15 cellular contexts compared by ENCODE assay signal in the genomic region with DNA sequence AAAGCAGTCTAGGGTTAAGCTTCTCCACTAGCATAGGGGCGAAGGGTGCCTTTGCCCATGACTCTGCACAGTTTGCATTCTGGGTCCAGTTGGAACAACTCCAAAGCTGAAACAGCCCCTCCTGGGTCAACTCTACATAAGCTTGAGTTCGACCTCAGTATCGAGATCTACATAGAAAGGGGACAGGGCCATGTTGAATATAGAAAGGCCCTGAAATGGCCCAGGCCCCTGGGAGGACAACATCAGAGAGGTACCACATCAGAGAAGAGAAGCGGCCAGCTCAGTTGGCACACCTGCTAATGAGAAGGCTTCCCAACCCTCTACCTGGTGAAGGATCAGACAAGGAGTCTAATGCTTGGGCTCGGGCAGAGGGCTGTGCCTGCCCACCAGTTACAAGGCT. TPM values are rescaled to one million over a fixed set of nuclear protein-coding genes. Genes with fewer than 3 reads are reported as not detected.
DNase-seq lines count a peak whose midpoint lies in the region; ATAC-seq, FAIRE-seq and TF ChIP-seq lines count a peak whose summit lies in the region.
"Had no signal": no experiment of that assay in that cellular context is flagged by ENCODE, and none has a peak within 500 bp of the region (broad histone marks: within the 10 kb centered on the region; RNA-seq: fewer than 3 reads in every experiment).

No MANE protein-coding gene starts in this region.

- 93 to 94% methylated on average over 5 of the region's 5 CpGs for WGBS in pancreas, 2 donors

- H3K4me1 ChIP-seq in osteoblast (ENCODE audit: insufficient read depth, low read length), result peaks cover 4% of the 10 kb centered on the region
- peaks cover 34 to 39% (median 38%) of the 10 kb centered on the region in 3 donors for H3K4me1 ChIP-seq in pancreas

- no peak for ATAC-seq in CD4-positive, alpha-beta T cell (ENCODE audit: poor library complexity)
- ATAC-seq in central memory CD8-positive, alpha-beta T cell (replicated peaks; ENCODE audit: extremely low read depth, poor library complexity, severe bottlenecking), result no peak
- ATAC-seq in GM19463 (IDR thresholded peaks at IDR 0.05; ENCODE audit: unreplicated experiment) (no peak), pancreas (no peak)

- H2AFZ ChIP-seq in osteoblast (ENCODE audit: low read length), result no peak overlapping the region

- no peaks in the 10 kb centered on the region for H3K79me2 ChIP-seq in osteoblast (ENCODE audit: insufficient read depth, low read length)

- H3K4me3 ChIP-seq in osteoblast (ENCODE audit: insufficient read depth, low read length), result no peak overlapping the region
- no peak overlapping the region for H3K4me3 ChIP-seq in MG63
- H3K4me3 ChIP-seq in pancreas, result peak overlapping the region in 1 of 4 donors; percentile 22

- H3K36me3 ChIP-seq in osteoblast (ENCODE audit: insufficient read depth, low read length) (no peaks in the 10 kb centered on the region), MG63 (no peaks in the 10 kb centered on the region), pancreas (peaks cover 0 to 28% (median 7%) of the 10 kb centered on the region in 3 donors)

- H3K4me2 ChIP-seq in osteoblast (ENCODE audit: insufficient read depth, low read length), result no peak overlapping the region

- H3K27ac ChIP-seq in CD4-positive, alpha-beta T cell (ENCODE audit: low read depth, low read length), result peak overlapping the region; percentile 97
- H3K27ac ChIP-seq in osteoblast (ENCODE audit: low read depth, low read length) (no peak overlapping the region), pancreas (peak overlapping the region in 2 of 4 donors; percentile 70 to 94)

- DNase-seq in CD4-positive, alpha-beta T cell, result no peak
- no peak for DNase-seq in central memory CD8-positive, alpha-beta T cell (ENCODE audit: low spot score in 2 of 2)
- DNase-seq in osteoblast (ENCODE audit: insufficient read length, low spot score, missing footprints) (peak; percentile 35), MG63 (no peak), retina (no peak), pancreas (no peak)
- DNase-seq: H7, NCI-H1417 treated with DMSO at 0.1 percent for 48 hours, NCI-H524, occipital lobe, SIG-M5 had no signal

- POLR2A ChIA-PET in CD4-positive, alpha-beta T cell (lab: Charles Lee), result interaction anchor here (0.6 to 15.0 kb wide), 10 partner anchors 9 to 466 kb away, joined by 3 to 756 read pairs (median 5); a partner anchor contains a TSS

- H3K4me1 Mint-ChIP-seq in CD4-positive, alpha-beta T cell (ENCODE audit: low read depth), result peaks cover 88% of the 10 kb centered on the region
- H3K4me1 Mint-ChIP-seq in IgD-negative memory B cell, result peaks cover 57 to 84% (median 83%) of the 10 kb centered on the region in 3 donors
- peaks cover 77% of the 10 kb centered on the region for H3K4me1 Mint-ChIP-seq in central memory CD8-positive, alpha-beta T cell

- peaks cover 79% of the 10 kb centered on the region for H3K36me3 Mint-ChIP-seq in CD4-positive, alpha-beta T cell (ENCODE audit: low read depth)
- H3K36me3 Mint-ChIP-seq in IgD-negative memory B cell, result peaks cover 10% of the 10 kb centered on the region
- H3K36me3 Mint-ChIP-seq in central memory CD8-positive, alpha-beta T cell (ENCODE audit: insufficient read depth), result peaks cover 62% of the 10 kb centered on the region

- H4K20me1 ChIP-seq in osteoblast (ENCODE audit: insufficient read depth, low read length), result no peaks in the 10 kb centered on the region

- no peak for TF ChIP-seq CTCF in CD4-positive, alpha-beta T cell (IDR thresholded peaks at IDR 0.05)
- no peak for TF ChIP-seq CTCF in osteoblast (IDR thresholded peaks at IDR 0.05; ENCODE audit: extremely low read depth, low read depth, low read length)
- no peak for TF ChIP-seq CTCF in pancreas (IDR thresholded peaks at IDR 0.05)

- FAIRE-seq in pancreas (lab: Jason Lieb, UNC), result no peak
- FAIRE-seq: frontal cortex had no signal

- no peaks in the 10 kb centered on the region for H3K9me3 ChIP-seq in CD4-positive, alpha-beta T cell (ENCODE audit: control insufficient read depth, low read length)
- H3K9me3 ChIP-seq in osteoblast (ENCODE audit: low read depth, low read length), result no peaks in the 10 kb centered on the region
- H3K9me3 ChIP-seq in MG63, result no peaks in the 10 kb centered on the region
- H3K9me3 ChIP-seq in pancreas, result no peaks in the 10 kb centered on the region

- peak overlapping the region; percentile 90 for H3K27ac Mint-ChIP-seq in CD4-positive, alpha-beta T cell
- peak overlapping the region; percentile 88 to 95 (median 90) for H3K27ac Mint-ChIP-seq in IgD-negative memory B cell
- H3K27ac Mint-ChIP-seq in central memory CD8-positive, alpha-beta T cell (ENCODE audit: low read depth), result peak overlapping the region; percentile 99

- CTCF ChIA-PET in CD4-positive, alpha-beta T cell (lab: Charles Lee), result interaction anchor here (0.6 to 8.1 kb wide), 6 partner anchors 9 to 558 kb away, joined by 3 to 135 read pairs (median 4); no protein-coding TSS in a partner anchor

- no peaks in the 10 kb centered on the region for H3K9me3 Mint-ChIP-seq in CD4-positive, alpha-beta T cell
- no peaks in the 10 kb centered on the region for H3K9me3 Mint-ChIP-seq in IgD-negative memory B cell
- H3K9me3 Mint-ChIP-seq in central memory CD8-positive, alpha-beta T cell, result no peaks in the 10 kb centered on the region

- intact Hi-C loops in CD4-positive, alpha-beta T cell (cut with DNase I, micrococcal nuclease), result loop anchor here in 1 of 2 experiments (5.0 kb wide), 3 partner anchors 33 to 558 kb away; a partner anchor contains a TSS
- intact Hi-C loops in pancreas (cut with DNase I), result no loop called here

- H3K4me3 Mint-ChIP-seq in CD4-positive, alpha-beta T cell, result peak overlapping the region; percentile 99
- H3K4me3 Mint-ChIP-seq in IgD-negative memory B cell, result peak overlapping the region; percentile 82 to 89 (median 86)
- H3K4me3 Mint-ChIP-seq in central memory CD8-positive, alpha-beta T cell, result peak overlapping the region; percentile 99

- no peaks in the 10 kb centered on the region for H3K27me3 ChIP-seq in CD4-positive, alpha-beta T cell (ENCODE audit: control insufficient read depth, insufficient read depth, low read length)
- H3K27me3 ChIP-seq in osteoblast (ENCODE audit: insufficient read depth, low read length) (no peaks in the 10 kb centered on the region), MG63 (no peaks in the 10 kb centered on the region), pancreas (no peaks in the 10 kb centered on the region)

- no peaks in the 10 kb centered on the region for H3K27me3 Mint-ChIP-seq in CD4-positive, alpha-beta T cell
- H3K27me3 Mint-ChIP-seq in IgD-negative memory B cell, result peaks cover 1% of the 10 kb centered on the region
- no peaks in the 10 kb centered on the region for H3K27me3 Mint-ChIP-seq in central memory CD8-positive, alpha-beta T cell

RNA-seq across cellular contexts. Expression of a gene that starts 1.6 kb away (rescaled TPM):
- 10 to 100 TPM; 60.7 to 62.0 TPM for total RNA-seq in CD4-positive, alpha-beta T cell
- polyA plus RNA-seq in IgD-negative memory B cell, result 107 TPM
- 4.7 and 5.0 TPM in 2 replicates for total RNA-seq in osteoblast
- total RNA-seq in MG63 (2014; rRNA removed; shearing (Covaris generic); ENCODE audit: low replicate concordance), result 2.6 and 4.7 TPM in 2 replicates
- total RNA-seq in pancreas, result 10 to 100 TPM in 5 of 6 donors, 1 to 10 TPM in 1; 8.0 to 30.4 (median 15.9) TPM
- 10 to 100 TPM; 21.1 to 27.7 TPM for polyA plus RNA-seq in pancreas
- total RNA-seq: H7 had no signal

RNA-seq across cellular contexts. Expression of a gene that starts 28.7 kb away (rescaled TPM):
- total RNA-seq in CD4-positive, alpha-beta T cell, result 10 to 100 TPM; 13.9 to 15.7 TPM
- polyA plus RNA-seq in IgD-negative memory B cell (14.4 TPM), pancreas (under 1 TPM; 0.07 to 0.30 TPM)
- total RNA-seq in osteoblast (2.4 and 2.9 TPM in 2 replicates), pancreas (1 to 10 TPM in 1 of 6 donors, under 1 TPM in 2, not detected in 3; 0.66 to 1.2 (median 0.95) TPM)
- 1.6 and 3.2 TPM in 2 replicates for total RNA-seq in MG63 (2014; rRNA removed; shearing (Covaris generic); ENCODE audit: low replicate concordance)
- total RNA-seq: dermis microvascular lymphatic vessel endothelial cell, H7 had no signal

RNA-seq across cellular contexts. Expression of a gene that starts 58.8 kb away (rescaled TPM):
- 10 to 100 TPM; 25.0 to 27.2 TPM for total RNA-seq in CD4-positive, alpha-beta T cell
- 47.4 TPM for polyA plus RNA-seq in IgD-negative memory B cell
- total RNA-seq in osteoblast, result 32.4 and 37.3 TPM in 2 replicates
- total RNA-seq in MG63 (2014; rRNA removed; shearing (Covaris generic); ENCODE audit: low replicate concordance), result 37.0 and 55.6 TPM in 2 replicates
- total RNA-seq in pancreas, result 10 to 100 TPM; 10.5 to 23.8 (median 13.5) TPM
- 10 to 100 TPM in 1 of 2 donors, 1 to 10 TPM in 1; 8.5 to 14.0 TPM for polyA plus RNA-seq in pancreas

RNA-seq across cellular contexts. Expression of a gene that starts 58.9 kb away (rescaled TPM):
- 10 to 100 TPM; 35.7 to 38.7 TPM for total RNA-seq in CD4-positive, alpha-beta T cell
- polyA plus RNA-seq in IgD-negative memory B cell (268 TPM), pancreas (10 to 100 TPM; 14.1 to 19.1 TPM)
- total RNA-seq in osteoblast (45.6 and 66.0 TPM in 2 replicates), pancreas (10 to 100 TPM; 10.2 to 32.2 (median 16.7) TPM)
- total RNA-seq in MG63 (2014; rRNA removed; shearing (Covaris generic); ENCODE audit: low replicate concordance), result 56.9 and 73.4 TPM in 2 replicates
